Comparison of ENCODE assay signal across 1 cellular context in the genomic region with DNA sequence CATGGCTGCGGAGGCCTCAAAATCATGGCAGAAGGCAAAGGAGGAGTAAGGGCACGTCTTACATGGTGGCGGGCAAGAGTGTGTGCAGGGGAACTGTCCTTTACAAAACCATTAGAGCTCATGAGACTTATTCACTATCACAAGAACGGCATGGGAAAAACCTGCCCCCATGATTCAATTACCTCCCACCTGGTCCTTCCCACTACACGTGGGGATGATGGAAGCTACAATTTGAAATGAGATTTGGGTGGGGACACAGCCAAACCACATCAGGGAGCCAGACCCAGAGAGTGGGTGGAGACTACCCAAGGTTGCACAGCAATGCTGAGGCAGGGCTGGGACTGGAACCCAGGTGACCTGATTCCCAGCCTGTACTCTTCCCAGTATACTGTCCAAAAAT.
TF ChIP-seq lines count a peak whose summit lies in the region.

No MANE protein-coding gene starts in this region.

TF ChIP-seq in K562, 482 proteins besides CTCF, POLR2A, EP300 and RAD21:
- TF ChIP-seq ZFP36 (IDR thresholded peaks at IDR 0.05; ENCODE audit: low read depth, low read length, partially characterized antibody) (peak; percentile 50), ZNF79 (CRISPR knock-in tag; IDR thresholded peaks at IDR 0.05; ENCODE audit: low read depth) (no peak), ATF7 (IDR thresholded peaks at IDR 0.05) (no peak)
